11 cellular contexts compared by ENCODE assay signal in genomic region chr17:66450857-66451158, GRCh38.
"Had no signal": no experiment of that assay in that cellular context is flagged by ENCODE, and none has a peak within 500 bp of the region (broad histone marks: within the 10 kb centered on the region; RNA-seq: fewer than 3 reads in every experiment).

No MANE protein-coding gene starts in this region.

- H3K4me1 ChIP-seq: ascending aorta, neural progenitor cell had no signal

- H3K4me2 ChIP-seq: neural progenitor cell had no signal

- H3K4me3 ChIP-seq: ascending aorta, neural progenitor cell, pancreas, stomach, thoracic aorta had no signal

- H3K9ac ChIP-seq: neural progenitor cell had no signal

- H3K4me3 Mint-ChIP-seq: activated CD8-positive, alpha-beta memory T cell treated with anti-CD3 and anti-CD28 coated beads, Interleukin-2, amount 10 ng/mL, durations not matched to agents 7 days and 5 days; neural progenitor cell had no signal

- H3K36me3 ChIP-seq: ascending aorta, neural progenitor cell, pancreas, stomach, thoracic aorta, WERI-Rb-1 had no signal

- ATAC-seq: activated CD8-positive, alpha-beta memory T cell treated with anti-CD3 and anti-CD28 coated beads, Interleukin-2, amount 10 ng/mL, durations not matched to agents 7 days and 5 days had no signal

- DNase-seq: activated CD4-positive, alpha-beta T cell treated with anti-CD3 and anti-CD28 coated beads for 4 hours; activated CD8-positive, alpha-beta memory T cell treated with anti-CD3 and anti-CD28 coated beads, Interleukin-2, amount 10 ng/mL, durations not matched to agents 7 days and 5 days; hippocampal formation; stimulated activated CD4-positive, alpha-beta T cell treated with anti-CD3 and anti-CD28 coated beads, Interleukin-4, amount 100 ng/mL, for 1 hour; stimulated activated CD8-positive, alpha-beta memory T cell treated with anti-CD3 and anti-CD28 coated beads, Interleukin-4, amount 100 ng/mL, for 48 hours had no signal

- H3K27ac Mint-ChIP-seq: activated CD8-positive, alpha-beta memory T cell treated with anti-CD3 and anti-CD28 coated beads, Interleukin-2, amount 10 ng/mL, durations not matched to agents 7 days and 5 days had no signal

- H3K27ac ChIP-seq: ascending aorta, neural progenitor cell, pancreas, stomach, thoracic aorta, WERI-Rb-1 had no signal

- H3K27me3 Mint-ChIP-seq: activated CD8-positive, alpha-beta memory T cell treated with anti-CD3 and anti-CD28 coated beads, Interleukin-2, amount 10 ng/mL, durations not matched to agents 7 days and 5 days had no signal

- H3K9me3 ChIP-seq: ascending aorta, pancreas, stomach, thoracic aorta had no signal

- H3K27me3 ChIP-seq: ascending aorta, neural progenitor cell, pancreas, stomach had no signal

- H2AFZ ChIP-seq: neural progenitor cell had no signal
